25 cellular contexts compared by ENCODE assay signal in genomic region chr16:60553316-60553801, GRCh38.
"Had no signal": no experiment of that assay in that cellular context is flagged by ENCODE, and none has a peak within 500 bp of the region (broad histone marks: within the 10 kb centered on the region; RNA-seq: fewer than 3 reads in every experiment).

No MANE protein-coding gene starts in this region.

- DNase-seq: cortex of kidney; dorsolateral prefrontal cortex; effector CD8-positive, alpha-beta T cell; gastrocnemius medialis; heart right ventricle; hypothalamus; immature natural killer cell; left ventricle myocardium inferior; lower lobe of right lung; midbrain; sigmoid colon; stimulated activated CD4-positive, alpha-beta T cell treated with anti-CD3 and anti-CD28 coated beads, Interleukin-2, amount 100 ng/mL, for 24 hours; stimulated activated CD4-positive, alpha-beta T cell treated with anti-CD3 and anti-CD28 coated beads, Interleukin-4, amount 100 ng/mL, for 4 hours; stimulated activated naive B cell treated with anti-CD40 and anti-IgM and Interleukin-4, amounts not matched to agents 10 μg/mL and 1 μg/mL and 100 μg/mL, for 72 hours; stimulated activated naive CD8-positive, alpha-beta T cell treated with anti-CD3 and anti-CD28 coated beads, Interleukin-15, amount 100 ng/mL, for 72 hours; testis; upper lobe of right lung had no signal

- H3K36me3 ChIP-seq: gastrocnemius medialis, heart right ventricle, left ventricle myocardium inferior, lower lobe of right lung, neutrophil, right atrium auricular region, sigmoid colon, tibial nerve, upper lobe of right lung, vagina had no signal

- ATAC-seq: esophagus mucosa; gastrocnemius medialis; heart right ventricle; lower lobe of right lung; natural killer cell treated with Interleukin-12 subunit alpha and Interleukin-12 subunit beta and Interleukin-15 and Interleukin-18, amount 100 ng/mL, for 72 hours; stimulated activated naive B cell treated with anti-CD40 and anti-IgM and Interleukin-4, amounts not matched to agents 10 μg/mL and 1 μg/mL and 100 μg/mL, for 72 hours; stimulated activated naive CD8-positive, alpha-beta T cell treated with anti-CD3 and anti-CD28 coated beads, Interleukin-15, amount 100 ng/mL, for 72 hours; upper lobe of right lung had no signal

- H3K4me1 Mint-ChIP-seq: immature natural killer cell; memory B cell; stimulated activated naive B cell treated with anti-CD40 and anti-IgM and Interleukin-4, amounts not matched to agents 10 μg/mL and 1 μg/mL and 100 μg/mL, for 72 hours; stimulated activated naive CD8-positive, alpha-beta T cell treated with anti-CD3 and anti-CD28 coated beads, Interleukin-15, amount 100 ng/mL, for 72 hours had no signal

- H3K9me3 ChIP-seq: gastrocnemius medialis, left ventricle myocardium inferior, lower lobe of right lung, neutrophil, right atrium auricular region, sigmoid colon, testis, tibial nerve, upper lobe of right lung, vagina had no signal

- H3K4me3 Mint-ChIP-seq: immature natural killer cell; memory B cell; natural killer cell treated with Interleukin-12 subunit alpha and Interleukin-12 subunit beta and Interleukin-15 and Interleukin-18, amount 100 ng/mL, for 72 hours; stimulated activated naive B cell treated with anti-CD40 and anti-IgM and Interleukin-4, amounts not matched to agents 10 μg/mL and 1 μg/mL and 100 μg/mL, for 72 hours; stimulated activated naive CD8-positive, alpha-beta T cell treated with anti-CD3 and anti-CD28 coated beads, Interleukin-15, amount 100 ng/mL, for 72 hours had no signal

- H3K27ac ChIP-seq: dorsolateral prefrontal cortex, gastrocnemius medialis, heart right ventricle, left ventricle myocardium inferior, lower lobe of right lung, neutrophil, right atrium auricular region, sigmoid colon, skin epidermis, testis, tibial nerve, upper lobe of right lung, vagina had no signal

- H3K27ac Mint-ChIP-seq: immature natural killer cell; memory B cell; natural killer cell treated with Interleukin-12 subunit alpha and Interleukin-12 subunit beta and Interleukin-15 and Interleukin-18, amount 100 ng/mL, for 72 hours; stimulated activated naive B cell treated with anti-CD40 and anti-IgM and Interleukin-4, amounts not matched to agents 10 μg/mL and 1 μg/mL and 100 μg/mL, for 72 hours had no signal

- H3K4me1 ChIP-seq: gastrocnemius medialis, heart right ventricle, left ventricle myocardium inferior, lower lobe of right lung, right atrium auricular region, sigmoid colon, testis, tibial nerve, upper lobe of right lung, vagina had no signal

- H3K27me3 Mint-ChIP-seq: memory B cell; natural killer cell treated with Interleukin-12 subunit alpha and Interleukin-12 subunit beta and Interleukin-15 and Interleukin-18, amount 100 ng/mL, for 72 hours; stimulated activated naive B cell treated with anti-CD40 and anti-IgM and Interleukin-4, amounts not matched to agents 10 μg/mL and 1 μg/mL and 100 μg/mL, for 72 hours; stimulated activated naive CD8-positive, alpha-beta T cell treated with anti-CD3 and anti-CD28 coated beads, Interleukin-15, amount 100 ng/mL, for 72 hours had no signal

- H3K27me3 ChIP-seq: gastrocnemius medialis, heart right ventricle, neutrophil, right atrium auricular region, sigmoid colon, testis, tibial nerve, upper lobe of right lung, vagina had no signal

- H3K36me3 Mint-ChIP-seq: memory B cell; natural killer cell treated with Interleukin-12 subunit alpha and Interleukin-12 subunit beta and Interleukin-15 and Interleukin-18, amount 100 ng/mL, for 72 hours; stimulated activated naive B cell treated with anti-CD40 and anti-IgM and Interleukin-4, amounts not matched to agents 10 μg/mL and 1 μg/mL and 100 μg/mL, for 72 hours had no signal

- H3K4me3 ChIP-seq: dorsolateral prefrontal cortex, gastrocnemius medialis, heart right ventricle, left ventricle myocardium inferior, lower lobe of right lung, right atrium auricular region, sigmoid colon, skin epidermis, testis, tibial nerve, upper lobe of right lung, vagina had no signal
